Comparison of ENCODE assay signal across 11 cellular contexts in the genomic region with DNA sequence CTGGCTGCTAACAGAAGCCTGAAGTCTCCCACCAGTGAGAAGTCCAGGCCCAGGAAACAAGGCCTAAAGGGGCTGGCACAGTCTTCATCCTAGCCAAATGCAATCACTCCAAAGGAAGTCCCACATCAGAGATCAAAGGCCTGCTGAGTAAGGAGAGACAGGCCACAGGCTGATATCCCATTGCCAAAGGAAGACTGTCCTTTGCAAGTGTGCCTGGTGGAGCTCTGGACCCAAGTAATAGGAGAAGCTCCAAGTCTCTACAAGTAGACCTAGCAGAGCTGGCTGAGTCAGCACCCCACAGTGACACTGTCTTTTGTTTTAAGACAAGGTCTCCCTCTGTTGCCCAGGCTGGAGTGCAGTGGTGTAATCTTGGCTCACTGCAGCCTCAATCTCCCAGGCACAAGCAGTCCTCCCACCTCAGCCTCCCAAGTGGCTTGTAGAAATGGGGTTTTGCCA. TPM values are rescaled to one million over a fixed set of nuclear protein-coding genes. Genes with fewer than 3 reads are reported as not detected.
A peak's percentile ranks its signal among the peaks of the same experiment; 100 is the strongest.
DNase-seq lines count a peak whose midpoint lies in the region; ATAC-seq, FAIRE-seq and TF ChIP-seq lines count a peak whose summit lies in the region.
"Had no signal": no experiment of that assay in that cellular context is flagged by ENCODE, and none has a peak within 500 bp of the region (broad histone marks: within the 10 kb centered on the region; RNA-seq: fewer than 3 reads in every experiment).

No MANE protein-coding gene starts in this region.

- H4K91ac ChIP-seq in neuronal stem cell (ENCODE audit: low read depth, low read length, poor library complexity), result no peak overlapping the region

- no peak overlapping the region for H3K14ac ChIP-seq in neuronal stem cell (ENCODE audit: low read length)

- no peak for TF ChIP-seq CTCF in CD8-positive, alpha-beta T cell (IDR thresholded peaks at IDR 0.05)
- TF ChIP-seq CTCF in NB4 (IDR thresholded peaks at IDR 0.05; ENCODE audit: low read depth, low read length), result peak; percentile 15
- no peak for TF ChIP-seq CTCF in kidney (IDR thresholded peaks at IDR 0.05; ENCODE audit: borderline replicate concordance, extremely low read depth, insufficient read depth)

- peak overlapping the region; percentile 61 for H2AK5ac ChIP-seq in neuronal stem cell (ENCODE audit: low read depth, low read length)

- no peaks in the 10 kb centered on the region for H3K9me3 ChIP-seq in CD8-positive, alpha-beta T cell (ENCODE audit: low read length)
- H3K9me3 ChIP-seq in neuronal stem cell (replicated peaks in 1 of 2; ENCODE audit: control insufficient read depth in 2 of 2, insufficient read depth in 1 of 2, low read depth in 1 of 2, low read length in 2 of 2) (no peaks in the 10 kb centered on the region), kidney (ENCODE audit: control insufficient read depth in 1 of 2, low read length in 2 of 2) (no peaks in the 10 kb centered on the region)

- DNase-seq in CD8-positive, alpha-beta T cell, result no peak
- DNase-seq in NB4 (ENCODE audit: low read depth) (peak; percentile 87), neuronal stem cell (ENCODE audit: low spot score) (no peak), DMS153 treated with DMSO at 0.1 percent for 48 hours (lab: John Stamatoyannopoulos, UW; ENCODE audit: unreplicated experiment) (no peak), kidney (no peak), KG1 (lab: John Stamatoyannopoulos, UW) (no peak)
- no peak for DNase-seq in activated CD8-positive, alpha-beta memory T cell treated with anti-CD3 and anti-CD28 coated beads, Interleukin-2, amount 10 ng/mL, durations not matched to agents 7 days and 5 days
- DNase-seq: activated T-cell treated with anti-CD3 and anti-CD28 coated beads for 4 hours; NCI-H226; stimulated activated CD4-positive, alpha-beta T cell treated with anti-CD3 and anti-CD28 coated beads, Interleukin-4, amount 100 ng/mL, for 4 hours had no signal

- H3K9ac ChIP-seq in neuronal stem cell (ENCODE audit: low read depth, low read length, poor library complexity) (no peak overlapping the region), kidney (ENCODE audit: low read length in 2 of 2) (no peak overlapping the region)

- no peak overlapping the region for H3K4me2 ChIP-seq in neuronal stem cell (ENCODE audit: insufficient read depth, low read length, poor library complexity, severe bottlenecking)

- no peaks in the 10 kb centered on the region for H3K79me1 ChIP-seq in neuronal stem cell (ENCODE audit: low read depth, low read length)

- peaks cover 35% of the 10 kb centered on the region for H3K4me1 Mint-ChIP-seq in CD8-positive, alpha-beta T cell (ENCODE audit: low read depth)
- peaks cover 33% of the 10 kb centered on the region for H3K4me1 Mint-ChIP-seq in activated CD8-positive, alpha-beta memory T cell treated with anti-CD3 and anti-CD28 coated beads, Interleukin-2, amount 10 ng/mL, durations not matched to agents 7 days and 5 days

- no peak overlapping the region for H4K8ac ChIP-seq in neuronal stem cell (ENCODE audit: low read depth, low read length)

- H3K27ac ChIP-seq in CD8-positive, alpha-beta T cell (ENCODE audit: low read depth, low read length), result no peak overlapping the region
- peak overlapping the region; percentile 54 for H3K27ac ChIP-seq in cingulate gyrus (ENCODE audit: low read depth, low read length)
- no peak overlapping the region for H3K27ac ChIP-seq in neuronal stem cell (replicated peaks; ENCODE audit: low read length)
- no peak overlapping the region for H3K27ac ChIP-seq in kidney (ENCODE audit: low read depth in 2 of 2, low read length in 2 of 2)

- POLR2A ChIA-PET in CD8-positive, alpha-beta T cell (lab: Charles Lee), result interaction anchor here (6.1 kb wide), 1 partner anchor 11 kb away, joined by 78 read pairs; the partner anchor contains the start of genes RPL18 and SPHK2

- H3K4ac ChIP-seq in neuronal stem cell (ENCODE audit: low read length), result no peak overlapping the region

- no peak overlapping the region for H3K4me3 Mint-ChIP-seq in CD8-positive, alpha-beta T cell
- H3K4me3 Mint-ChIP-seq in activated CD8-positive, alpha-beta memory T cell treated with anti-CD3 and anti-CD28 coated beads, Interleukin-2, amount 10 ng/mL, durations not matched to agents 7 days and 5 days, result no peak overlapping the region

- no peak overlapping the region for H3K23ac ChIP-seq in neuronal stem cell (ENCODE audit: low read depth, low read length, poor library complexity)

- intact Hi-C loops in CD8-positive, alpha-beta T cell (cut with DNase I, micrococcal nuclease), result loop anchor here in 1 of 2 experiments (10.0 kb wide), 1 partner anchor 1518 kb away; the partner anchor contains the start of gene ZC3H4
- intact Hi-C loops in kidney (cut with DNase I), result no loop called here

- no peak overlapping the region for H2AFZ ChIP-seq in neuronal stem cell (ENCODE audit: low read length)

- H3K4me3 ChIP-seq in CD8-positive, alpha-beta T cell (ENCODE audit: low read depth, low read length), result no peak overlapping the region
- H3K4me3 ChIP-seq in NB4 (ENCODE audit: low read depth, low read length), result no peak overlapping the region
- H3K4me3 ChIP-seq in neuronal stem cell (ENCODE audit: low read length in 2 of 2), result no peak overlapping the region
- H3K4me3 ChIP-seq in kidney (ENCODE audit: low read length in 2 of 2), result peak overlapping the region in 1 of 2 donors; percentile 5

- CTCF ChIA-PET in CD8-positive, alpha-beta T cell (lab: Charles Lee), result interaction anchor here (0.9 to 3.0 kb wide), 3 partner anchors 11 to 44 kb away, joined by 4 to 11 read pairs (median 9); partner anchors contain the start of gene CA11
- CTCF ChIA-PET in activated CD8-positive, alpha-beta memory T cell treated with anti-CD3 and anti-CD28 coated beads, Interleukin-2, amount 10 ng/mL, durations not matched to agents 7 days and 5 days (lab: Charles Lee), result interaction anchor here (1.7 kb wide), 1 partner anchor 9 kb away, joined by 5 read pairs; no protein-coding TSS in a partner anchor

- H2BK120ac ChIP-seq in neuronal stem cell (ENCODE audit: low read depth, low read length), result no peak overlapping the region

- H3K27me3 ChIP-seq in CD8-positive, alpha-beta T cell (ENCODE audit: insufficient read depth, low read length), result no peaks in the 10 kb centered on the region
- peaks cover 0 to 4% (median 0%) of the 10 kb centered on the region in 3 experiments for H3K27me3 ChIP-seq in neuronal stem cell (ENCODE audit: control insufficient read depth in 3 of 3, insufficient read depth in 3 of 3, low read depth in 1 of 3, low read length in 3 of 3)

- H3K9me3 Mint-ChIP-seq in CD8-positive, alpha-beta T cell, result no peaks in the 10 kb centered on the region
- no peaks in the 10 kb centered on the region for H3K9me3 Mint-ChIP-seq in activated CD8-positive, alpha-beta memory T cell treated with anti-CD3 and anti-CD28 coated beads, Interleukin-2, amount 10 ng/mL, durations not matched to agents 7 days and 5 days (ENCODE audit: low read depth)

- no peak overlapping the region for H2BK15ac ChIP-seq in neuronal stem cell (ENCODE audit: low read length)

- peaks cover 38% of the 10 kb centered on the region for H3K4me1 ChIP-seq in CD8-positive, alpha-beta T cell (ENCODE audit: insufficient read depth, low read length)
- H3K4me1 ChIP-seq in neuronal stem cell (ENCODE audit: control insufficient read depth in 2 of 2, insufficient read depth in 1 of 2, low read depth in 1 of 2, low read length in 2 of 2) (peaks cover 28 to 41% of the 10 kb centered on the region in 2 donors), kidney (ENCODE audit: control insufficient read depth in 1 of 2, insufficient read depth in 1 of 2, low read depth in 1 of 2, low read length in 2 of 2) (peaks cover 28% of the 10 kb centered on the region in 2 donors)

- no peaks in the 10 kb centered on the region for H3K27me3 Mint-ChIP-seq in CD8-positive, alpha-beta T cell (ENCODE audit: low read depth)
- H3K27me3 Mint-ChIP-seq in activated CD8-positive, alpha-beta memory T cell treated with anti-CD3 and anti-CD28 coated beads, Interleukin-2, amount 10 ng/mL, durations not matched to agents 7 days and 5 days, result no peaks in the 10 kb centered on the region

- H3K18ac ChIP-seq in neuronal stem cell (ENCODE audit: low read length), result no peak overlapping the region

- ATAC-seq in CD8-positive, alpha-beta T cell, result no peak
- ATAC-seq in activated CD8-positive, alpha-beta memory T cell treated with anti-CD3 and anti-CD28 coated beads, Interleukin-2, amount 10 ng/mL, durations not matched to agents 7 days and 5 days, result no peak

- peaks cover 35% of the 10 kb centered on the region for H3K36me3 ChIP-seq in CD8-positive, alpha-beta T cell (ENCODE audit: insufficient read depth, low read length)
- H3K36me3 ChIP-seq in neuronal stem cell (replicated peaks in 1 of 2; ENCODE audit: control insufficient read depth in 2 of 2, insufficient read depth in 2 of 2, low read length in 2 of 2), result peaks cover 7 to 31% of the 10 kb centered on the region in 2 donors
- peaks cover 5 to 6% of the 10 kb centered on the region in 2 donors for H3K36me3 ChIP-seq in kidney (ENCODE audit: control insufficient read depth in 1 of 2, insufficient read depth in 2 of 2, low read length in 2 of 2)

- no peak overlapping the region for H2BK12ac ChIP-seq in neuronal stem cell (ENCODE audit: low read length)

- no peak overlapping the region for H2BK5ac ChIP-seq in neuronal stem cell (ENCODE audit: low read length)

- peaks cover 47% of the 10 kb centered on the region for H3K36me3 Mint-ChIP-seq in CD8-positive, alpha-beta T cell
- peaks cover 3% of the 10 kb centered on the region for H3K36me3 Mint-ChIP-seq in activated CD8-positive, alpha-beta memory T cell treated with anti-CD3 and anti-CD28 coated beads, Interleukin-2, amount 10 ng/mL, durations not matched to agents 7 days and 5 days

- H3K27ac Mint-ChIP-seq in CD8-positive, alpha-beta T cell, result peak overlapping the region; percentile 32
- H3K27ac Mint-ChIP-seq in activated CD8-positive, alpha-beta memory T cell treated with anti-CD3 and anti-CD28 coated beads, Interleukin-2, amount 10 ng/mL, durations not matched to agents 7 days and 5 days, result no peak overlapping the region

- TF ChIP-seq POLR2A in NB4 (IDR thresholded peaks at IDR 0.05; ENCODE audit: extremely low read depth, insufficient read length), result no peak

- no peak for FAIRE-seq in kidney (lab: Jason Lieb, UNC)

RNA-seq across cellular contexts. Expression of gene DBP, which starts 4.5 kb away (rescaled TPM):
- 10 to 100 TPM; 24.8 to 25.6 TPM for total RNA-seq in CD8-positive, alpha-beta T cell
- 17.9 TPM for polyA plus RNA-seq in neuronal stem cell (2013, experiment 1 of 2)
- 16.7 TPM for polyA plus RNA-seq in neuronal stem cell (2013, experiment 2 of 2)
- total RNA-seq in kidney, result 14.5 TPM
- polyA plus RNA-seq in kidney (ENCODE audit: insufficient read depth, low read depth, low replicate concordance), result 20.4 TPM
- 10 to 100 TPM; 11.3 to 18.0 TPM for total RNA-seq in activated CD8-positive, alpha-beta memory T cell treated with anti-CD3 and anti-CD28 coated beads, Interleukin-2, amount 10 ng/mL, durations not matched to agents 7 days and 5 days

RNA-seq across cellular contexts. Expression of gene CA11, which starts 13.3 kb away (rescaled TPM):
- 10 to 100 TPM; 10.3 to 11.2 TPM for total RNA-seq in CD8-positive, alpha-beta T cell
- polyA plus RNA-seq in neuronal stem cell (2013, experiment 1 of 2), result 117 TPM
- 126 TPM for polyA plus RNA-seq in neuronal stem cell (2013, experiment 2 of 2)
- total RNA-seq in kidney, result 11.6 TPM
- polyA plus RNA-seq in kidney (ENCODE audit: insufficient read depth, low read depth, low replicate concordance), result 42.3 TPM
- 1 to 10 TPM; 6.0 to 7.2 TPM for total RNA-seq in activated CD8-positive, alpha-beta memory T cell treated with anti-CD3 and anti-CD28 coated beads, Interleukin-2, amount 10 ng/mL, durations not matched to agents 7 days and 5 days

RNA-seq across cellular contexts. Expression of gene SPHK2, which starts 13.4 kb away (rescaled TPM):
- 10 to 100 TPM; 15.6 to 17.6 TPM for total RNA-seq in CD8-positive, alpha-beta T cell
- 25.6 TPM for polyA plus RNA-seq in neuronal stem cell (2013, experiment 1 of 2)
- 23.7 TPM for polyA plus RNA-seq in neuronal stem cell (2013, experiment 2 of 2)
- total RNA-seq in kidney, result 23.3 TPM
- polyA plus RNA-seq in kidney (ENCODE audit: insufficient read depth, low read depth, low replicate concordance), result 37.2 TPM
- 10 to 100 TPM; 37.3 to 43.4 TPM for total RNA-seq in activated CD8-positive, alpha-beta memory T cell treated with anti-CD3 and anti-CD28 coated beads, Interleukin-2, amount 10 ng/mL, durations not matched to agents 7 days and 5 days

RNA-seq across cellular contexts. Expression of gene RPL18, which starts 13.7 kb away (rescaled TPM):
- total RNA-seq in CD8-positive, alpha-beta T cell, result 1,000 to 10,000 TPM; 2,604 to 2,657 TPM
- polyA plus RNA-seq in neuronal stem cell (2013, experiment 1 of 2), result 2,801 TPM
- 2,729 TPM for polyA plus RNA-seq in neuronal stem cell (2013, experiment 2 of 2)
- total RNA-seq in kidney, result 986 TPM
- polyA plus RNA-seq in kidney (ENCODE audit: insufficient read depth, low read depth, low replicate concordance), result 1,596 TPM
- total RNA-seq in activated CD8-positive, alpha-beta memory T cell treated with anti-CD3 and anti-CD28 coated beads, Interleukin-2, amount 10 ng/mL, durations not matched to agents 7 days and 5 days, result 1,000 to 10,000 TPM; 1,413 to 1,465 TPM

RNA-seq across cellular contexts. Expression of gene FAM83E, which starts 17.8 kb away (rescaled TPM):
- 1 to 10 TPM; 2.5 to 3.1 TPM for total RNA-seq in CD8-positive, alpha-beta T cell
- polyA plus RNA-seq in neuronal stem cell (2013, experiment 1 of 2), result 0.08 TPM
- polyA plus RNA-seq in neuronal stem cell (2013, experiment 2 of 2), result 0.15 TPM
- total RNA-seq in kidney, result 15.9 TPM
- 0.41 TPM for polyA plus RNA-seq in kidney (ENCODE audit: insufficient read depth, low read depth, low replicate concordance)
- total RNA-seq in activated CD8-positive, alpha-beta memory T cell treated with anti-CD3 and anti-CD28 coated beads, Interleukin-2, amount 10 ng/mL, durations not matched to agents 7 days and 5 days, result 1 to 10 TPM; 2.8 to 4.1 TPM
